ENCODE assay signal across 8 cellular contexts in genomic region chr10:104232613-104233102, GRCh38. TPM values are rescaled to one million over a fixed set of nuclear protein-coding genes. Genes with fewer than 3 reads are reported as not detected.
DNase-seq lines count a peak whose midpoint lies in the region; ATAC-seq and TF ChIP-seq lines count a peak whose summit lies in the region.

No MANE protein-coding gene starts in this region.

- H3K36me3 ChIP-seq in WERI-Rb-1 (no peaks in the 10 kb centered on the region), right atrium auricular region (no peaks in the 10 kb centered on the region)

- H3K36me3 Mint-ChIP-seq in activated naive CD4-positive, alpha-beta T cell treated with anti-CD3 and anti-CD28 coated beads for 36 hours (ENCODE audit: low read depth): no peaks in the 10 kb centered on the region
- H3K36me3 Mint-ChIP-seq in stimulated activated effector memory CD8-positive, alpha-beta T cell treated with anti-CD3 and anti-CD28 coated beads, Interleukin-12 subunit alpha, Interleukin-12 subunit beta, amount 100 ng/mL, for 72 hours: peaks cover 16% of the 10 kb centered on the region

- peaks cover 19% of the 10 kb centered on the region for H3K9me3 Mint-ChIP-seq in activated naive CD4-positive, alpha-beta T cell treated with anti-CD3 and anti-CD28 coated beads for 36 hours
- no peaks in the 10 kb centered on the region for H3K9me3 Mint-ChIP-seq in stimulated activated effector memory CD8-positive, alpha-beta T cell treated with anti-CD3 and anti-CD28 coated beads, Interleukin-12 subunit alpha, Interleukin-12 subunit beta, amount 100 ng/mL, for 72 hours

- H3K27me3 ChIP-seq in WERI-Rb-1 (ENCODE audit: insufficient read depth, low read depth, severe bottlenecking) (no peaks in the 10 kb centered on the region), right atrium auricular region (no peaks in the 10 kb centered on the region)

- H3K4me3 ChIP-seq in WERI-Rb-1 (ENCODE audit: low read depth, low read length): peak overlapping the region; percentile 65
- H3K4me3 ChIP-seq in right atrium auricular region: peak overlapping the region; percentile 93 to 95

- CTCF ChIA-PET in activated naive CD4-positive, alpha-beta T cell treated with anti-CD3 and anti-CD28 coated beads for 36 hours (lab: Charles Lee): interaction anchor here (2.7 kb wide), 1 partner anchor 42 kb away, joined by 12 read pairs; no protein-coding TSS in a partner anchor

- H3K4me1 ChIP-seq in right atrium auricular region: peaks cover 0 to 11% of the 10 kb centered on the region in 2 donors

- peaks cover 6% of the 10 kb centered on the region for H3K4me1 Mint-ChIP-seq in activated naive CD4-positive, alpha-beta T cell treated with anti-CD3 and anti-CD28 coated beads for 36 hours (ENCODE audit: low read depth)
- H3K4me1 Mint-ChIP-seq in stimulated activated effector memory CD8-positive, alpha-beta T cell treated with anti-CD3 and anti-CD28 coated beads, Interleukin-12 subunit alpha, Interleukin-12 subunit beta, amount 100 ng/mL, for 72 hours: peaks cover 9% of the 10 kb centered on the region

- intact Hi-C loops in activated naive CD4-positive, alpha-beta T cell treated with anti-CD3 and anti-CD28 coated beads for 36 hours (cut with micrococcal nuclease): loop anchor here (1.0 kb wide), 5 partner anchors 22 to 111 kb away; partner anchors contain the start of genes GSTO1 and GSTO2

- no peak for DNase-seq in activated naive CD4-positive, alpha-beta T cell treated with anti-CD3 and anti-CD28 coated beads for 36 hours
- no peak for DNase-seq in activated naive CD4-positive, alpha-beta T cell treated with Interleukin-2 at 50 U/mL for 16 hours
- DNase-seq in WERI-Rb-1 (no peak), right atrium auricular region (ENCODE audit: low spot score) (no peak), NCI-H345 treated with DMSO at 0.1 percent for 48 hours (lab: John Stamatoyannopoulos, UW; ENCODE audit: unreplicated experiment) (no peak), DMS79 treated with DMSO at 0.1 percent for 48 hours (lab: John Stamatoyannopoulos, UW) (no peak), dedifferentiated amniotic fluid mesenchymal stem cell (ENCODE audit: extremely low spot score) (no peak)
- no peak for DNase-seq in stimulated activated effector memory CD8-positive, alpha-beta T cell treated with anti-CD3 and anti-CD28 coated beads, Interleukin-12 subunit alpha, Interleukin-12 subunit beta, amount 100 ng/mL, for 72 hours (ENCODE audit: low spot score in 2 of 2)

- ATAC-seq in stimulated activated effector memory CD8-positive, alpha-beta T cell treated with anti-CD3 and anti-CD28 coated beads, Interleukin-12 subunit alpha, Interleukin-12 subunit beta, amount 100 ng/mL, for 72 hours: peak; percentile 38

- H3K9me3 ChIP-seq in WERI-Rb-1 (ENCODE audit: severe bottlenecking) (no peaks in the 10 kb centered on the region), right atrium auricular region (no peaks in the 10 kb centered on the region)

- peaks cover 8% of the 10 kb centered on the region for H3K27me3 Mint-ChIP-seq in activated naive CD4-positive, alpha-beta T cell treated with anti-CD3 and anti-CD28 coated beads for 36 hours (ENCODE audit: low read depth)

- TF ChIP-seq CTCF in WERI-Rb-1 (IDR thresholded peaks at IDR 0.05; ENCODE audit: low read depth, low read length): no peak
- no peak for TF ChIP-seq CTCF in right atrium auricular region (IDR thresholded peaks at IDR 0.05)

- H3K27ac ChIP-seq in WERI-Rb-1 (peak overlapping the region; percentile 34), right atrium auricular region (no peak overlapping the region)

- H3K27ac Mint-ChIP-seq in activated naive CD4-positive, alpha-beta T cell treated with anti-CD3 and anti-CD28 coated beads for 36 hours: peak overlapping the region; percentile 50
- H3K27ac Mint-ChIP-seq in stimulated activated effector memory CD8-positive, alpha-beta T cell treated with anti-CD3 and anti-CD28 coated beads, Interleukin-12 subunit alpha, Interleukin-12 subunit beta, amount 100 ng/mL, for 72 hours: peak overlapping the region; percentile 86

- peak overlapping the region; percentile 87 for H3K4me3 Mint-ChIP-seq in activated naive CD4-positive, alpha-beta T cell treated with anti-CD3 and anti-CD28 coated beads for 36 hours
- peak overlapping the region; percentile 80 for H3K4me3 Mint-ChIP-seq in stimulated activated effector memory CD8-positive, alpha-beta T cell treated with anti-CD3 and anti-CD28 coated beads, Interleukin-12 subunit alpha, Interleukin-12 subunit beta, amount 100 ng/mL, for 72 hours

RNA-seq across cellular contexts. Expression of gene CFAP43, which starts 0.5 kb away (rescaled TPM):
- total RNA-seq in activated naive CD4-positive, alpha-beta T cell treated with anti-CD3 and anti-CD28 coated beads for 36 hours: not detected
- total RNA-seq in right atrium auricular region: under 1 TPM in 1 of 2 donors, not detected in 1; 0.12 TPM

RNA-seq across cellular contexts. Expression of gene GSTO1, which starts 22.0 kb away (rescaled TPM):
- total RNA-seq in activated naive CD4-positive, alpha-beta T cell treated with anti-CD3 and anti-CD28 coated beads for 36 hours: 100 to 1,000 TPM; 197 to 201 TPM
- 100 to 1,000 TPM; 257 to 291 TPM for total RNA-seq in right atrium auricular region

RNA-seq across cellular contexts. Expression of gene GSTO2, which starts 36.3 kb away (rescaled TPM):
- total RNA-seq in activated naive CD4-positive, alpha-beta T cell treated with anti-CD3 and anti-CD28 coated beads for 36 hours: 1 to 10 TPM; 3.0 to 3.6 TPM
- total RNA-seq in right atrium auricular region: under 1 TPM; 0.55 to 0.63 TPM
